24 cellular contexts compared by ENCODE assay signal in the genomic region with DNA sequence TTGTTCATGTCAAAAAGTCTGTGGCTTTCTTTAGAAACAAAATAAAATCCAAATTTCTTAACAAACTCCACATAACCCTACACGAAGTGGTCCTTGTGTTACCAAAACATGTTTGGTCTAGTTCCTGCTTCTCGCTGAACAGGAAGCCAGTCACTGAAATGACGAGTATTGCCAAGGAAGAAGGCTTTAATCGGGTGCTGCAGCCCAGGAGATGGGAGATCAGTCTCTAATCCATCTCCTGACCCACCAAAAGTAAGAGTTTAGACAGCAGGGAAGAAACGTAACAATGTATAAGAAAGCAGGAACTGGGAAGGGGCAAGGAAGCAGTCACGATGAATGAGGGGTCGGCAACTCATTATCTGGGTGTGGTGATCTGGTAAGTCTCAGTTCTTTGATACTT.
"Had no signal": no experiment of that assay in that cellular context is flagged by ENCODE, and none has a peak within 500 bp of the region (broad histone marks: within the 10 kb centered on the region; RNA-seq: fewer than 3 reads in every experiment).

No MANE protein-coding gene starts in this region.

- H3K4me1 Mint-ChIP-seq: activated CD4-positive, alpha-beta T cell treated with anti-CD3 and anti-CD28 coated beads for 36 hours; activated CD8-positive, alpha-beta memory T cell treated with anti-CD3 and anti-CD28 coated beads, Interleukin-2, amount 10 ng/mL, durations not matched to agents 7 days and 5 days; central memory CD8-positive, alpha-beta T cell; nephron progenitor cell had no signal

- H3K27ac Mint-ChIP-seq: activated CD4-positive, alpha-beta T cell treated with anti-CD3 and anti-CD28 coated beads for 36 hours; activated CD8-positive, alpha-beta memory T cell treated with anti-CD3 and anti-CD28 coated beads, Interleukin-2, amount 10 ng/mL, durations not matched to agents 7 days and 5 days; activated CD8-positive, alpha-beta T cell treated with anti-CD3 and anti-CD28 coated beads, Interleukin-2, amount 10 ng/mL, durations not matched to agents 7 days and 5 days; activated naive CD4-positive, alpha-beta T cell treated with anti-CD3 and anti-CD28 coated beads, Interleukin-2, amount 50 U/mL, for 72 hours; activated T-helper 2 cell treated with anti-CD3 and anti-CD28 coated beads, Interferon-gamma antibody, Interleukin-2, Interleukin-4, amounts not matched to agents 10 μg/mL and 5 μg/mL and 100 μg/mL, durations not matched to agents 14 hours and 24 hours and 36 hours; dendritic cell treated with granulocyte-macrophage colony-stimulating factor and Interleukin-4, amounts not matched to agents 40 ng/mL and 50 ng/mL, for 4 days; nephron progenitor cell had no signal

- DNase-seq: activated CD4-positive, alpha-beta T cell treated with anti-CD3 and anti-CD28 coated beads for 36 hours; activated CD4-positive, CD25-positive, alpha-beta regulatory T cell; activated CD8-positive, alpha-beta memory T cell treated with anti-CD3 and anti-CD28 coated beads, Interleukin-2, amount 10 ng/mL, durations not matched to agents 7 days and 5 days; activated CD8-positive, alpha-beta T cell treated with anti-CD3 and anti-CD28 coated beads, Interleukin-2, amount 10 ng/mL, durations not matched to agents 7 days and 5 days; activated T-cell treated with anti-CD3 and anti-CD28 coated beads, Interleukin-2, amount 50 U/mL, for 48 hours; esophagus squamous epithelium; foreskin melanocyte; left lung; mesendoderm; mucosa of descending colon; nephron progenitor cell; stimulated activated CD4-positive, alpha-beta T cell treated with anti-CD3 and anti-CD28 coated beads, Interleukin-15, amount 100 ng/mL, for 24 hours; stimulated activated CD4-positive, alpha-beta T cell treated with anti-CD3 and anti-CD28 coated beads, Interleukin-2, amount 100 ng/mL, for 24 hours; stimulated activated naive CD4-positive, alpha-beta T cell; upper lobe of left lung had no signal

- H3K27me3 ChIP-seq: breast epithelium, esophagus squamous epithelium, left lung, neutrophil, upper lobe of left lung had no signal

- H3K27ac ChIP-seq: breast epithelium, epithelial cell of prostate, esophagus squamous epithelium, left lung, neutrophil had no signal

- H3K9me3 ChIP-seq: esophagus squamous epithelium, neutrophil, thoracic aorta had no signal

- H3K4me1 ChIP-seq: esophagus squamous epithelium, left lung, upper lobe of left lung had no signal

- ATAC-seq: activated CD4-positive, alpha-beta T cell treated with anti-CD3 and anti-CD28 coated beads for 36 hours; activated CD8-positive, alpha-beta memory T cell treated with anti-CD3 and anti-CD28 coated beads, Interleukin-2, amount 10 ng/mL, durations not matched to agents 7 days and 5 days; activated CD8-positive, alpha-beta T cell treated with anti-CD3 and anti-CD28 coated beads, Interleukin-2, amount 10 ng/mL, durations not matched to agents 7 days and 5 days; activated naive CD4-positive, alpha-beta T cell treated with anti-CD3 and anti-CD28 coated beads, Interleukin-2, amount 50 U/mL, for 72 hours; left lung; mucosa of descending colon had no signal

- H3K4me3 ChIP-seq: breast epithelium, esophagus squamous epithelium, left lung, lung, mucosa of descending colon, thoracic aorta, upper lobe of left lung had no signal

- H3K36me3 Mint-ChIP-seq: activated CD8-positive, alpha-beta memory T cell treated with anti-CD3 and anti-CD28 coated beads, Interleukin-2, amount 10 ng/mL, durations not matched to agents 7 days and 5 days; activated naive CD4-positive, alpha-beta T cell treated with anti-CD3 and anti-CD28 coated beads, Interleukin-2, amount 50 U/mL, for 72 hours had no signal

- H3K27me3 Mint-ChIP-seq: central memory CD8-positive, alpha-beta T cell; dendritic cell treated with granulocyte-macrophage colony-stimulating factor and Interleukin-4, amounts not matched to agents 40 ng/mL and 50 ng/mL, for 4 days had no signal

- H3K36me3 ChIP-seq: breast epithelium, esophagus squamous epithelium, left lung, neutrophil, thoracic aorta, upper lobe of left lung had no signal

- H3K4me3 Mint-ChIP-seq: activated CD4-positive, alpha-beta T cell treated with anti-CD3 and anti-CD28 coated beads for 36 hours; activated CD8-positive, alpha-beta memory T cell treated with anti-CD3 and anti-CD28 coated beads, Interleukin-2, amount 10 ng/mL, durations not matched to agents 7 days and 5 days; activated CD8-positive, alpha-beta T cell treated with anti-CD3 and anti-CD28 coated beads, Interleukin-2, amount 10 ng/mL, durations not matched to agents 7 days and 5 days; central memory CD8-positive, alpha-beta T cell; dendritic cell treated with granulocyte-macrophage colony-stimulating factor and Interleukin-4, amounts not matched to agents 40 ng/mL and 50 ng/mL, for 4 days; nephron progenitor cell had no signal
